Comparison of ENCODE assay signal across 16 cellular contexts in genomic region chr19:14512420-14512961, GRCh38. TPM values are rescaled to one million over a fixed set of nuclear protein-coding genes. Genes with fewer than 3 reads are reported as not detected.
A peak's percentile ranks its signal among the peaks of the same experiment; 100 is the strongest.
DNase-seq lines count a peak whose midpoint lies in the region; ATAC-seq and TF ChIP-seq lines count a peak whose summit lies in the region.
"Had no signal": no experiment of that assay in that cellular context is flagged by ENCODE, and none has a peak within 500 bp of the region (broad histone marks: within the 10 kb centered on the region; RNA-seq: fewer than 3 reads in every experiment).

No MANE protein-coding gene starts in this region.

- H3K36me3 ChIP-seq in liver (ENCODE audit: control insufficient read depth in 4 of 4, insufficient read depth in 3 of 4, low read depth in 1 of 4, low read length in 3 of 4) = peaks cover 8 to 22% (median 14%) of the 10 kb centered on the region in 4 donors
- peaks cover 44% of the 10 kb centered on the region for H3K36me3 ChIP-seq in MG63

- H3K4me1 Mint-ChIP-seq in activated T-cell treated with anti-CD3 and anti-CD28 coated beads, Interleukin-2, amount 50 U/mL, for 24 hours (ENCODE audit: low read depth) = peaks cover 55% of the 10 kb centered on the region
- H3K4me1 Mint-ChIP-seq in T-cell (peaks cover 63 to 67% (median 66%) of the 10 kb centered on the region in 3 donors), type B pancreatic cell (ENCODE audit: unreplicated experiment) (peaks cover 47% of the 10 kb centered on the region)

- no peaks in the 10 kb centered on the region for H3K27me3 Mint-ChIP-seq in activated T-cell treated with anti-CD3 and anti-CD28 coated beads, Interleukin-2, amount 50 U/mL, for 24 hours
- no peaks in the 10 kb centered on the region for H3K27me3 Mint-ChIP-seq in T-cell
- peaks cover 2% of the 10 kb centered on the region for H3K27me3 Mint-ChIP-seq in type B pancreatic cell

- TF ChIP-seq CTCF in liver (IDR thresholded peaks at IDR 0.05; ENCODE audit: low read depth, low read length, missing input control) = no peak
- TF ChIP-seq CTCF in type B pancreatic cell (conservative IDR thresholded peaks at IDR 0.05) = no peak

- H3K9me3 ChIP-seq in liver (ENCODE audit: control insufficient read depth in 4 of 4, low read length in 3 of 4) (no peaks in the 10 kb centered on the region), MG63 (no peaks in the 10 kb centered on the region)
- H3K9me3 ChIP-seq: Peyer's patch had no signal

- no peak overlapping the region for H3K4me3 Mint-ChIP-seq in activated T-cell treated with anti-CD3 and anti-CD28 coated beads, Interleukin-2, amount 50 U/mL, for 24 hours
- H3K4me3 Mint-ChIP-seq in T-cell (no peak overlapping the region), type B pancreatic cell (no peak overlapping the region)
- H3K4me3 Mint-ChIP-seq: GM23338 had no signal

- POLR2A ChIA-PET in T-cell (lab: Charles Lee) = interaction anchor here in 1 of 2 donors (0.7 kb wide), 1 partner anchor 8 kb away, joined by 3 read pairs; no protein-coding TSS in a partner anchor

- H3K9ac ChIP-seq in liver (ENCODE audit: low read depth in 1 of 2, low read length in 2 of 2) = no peak overlapping the region

- H3K27me3 ChIP-seq in liver (ENCODE audit: control insufficient read depth in 4 of 4, insufficient read depth in 4 of 4, low read length in 3 of 4) (no peaks in the 10 kb centered on the region), MG63 (no peaks in the 10 kb centered on the region)
- H3K27me3 ChIP-seq: Peyer's patch had no signal

- no peaks in the 10 kb centered on the region for H3K9me3 Mint-ChIP-seq in activated T-cell treated with anti-CD3 and anti-CD28 coated beads, Interleukin-2, amount 50 U/mL, for 24 hours
- H3K9me3 Mint-ChIP-seq in T-cell (no peaks in the 10 kb centered on the region), type B pancreatic cell (no peaks in the 10 kb centered on the region)
- H3K9me3 Mint-ChIP-seq: GM23338 had no signal

- DNase-seq in activated T-cell treated with anti-CD3 and anti-CD28 coated beads, Interleukin-2, amount 50 U/mL, for 24 hours = no peak
- no peak for DNase-seq in activated T-cell treated with anti-CD3 and anti-CD28 coated beads, Interleukin-2, amount 50 U/mL, for 48 hours
- DNase-seq in T-cell (no peak), type B pancreatic cell (ENCODE audit: extremely low spot score, unreplicated experiment) (no peak), MG63 (no peak), activated gamma-delta T cell treated with Interleukin-2 at 50 U/mL for 16 hours (no peak)
- DNase-seq: 8988T, Calu3, NCI-H1417, NCI-H2029, NCI-H510A treated with DMSO at 0.1 percent for 48 hours, Peyer's patch, SHP77 treated with DMSO at 0.1 percent for 48 hours had no signal

- H3K4me3 ChIP-seq in liver (ENCODE audit: low read depth in 1 of 3, low read length in 3 of 3) (no peak overlapping the region), MG63 (no peak overlapping the region)
- H3K4me3 ChIP-seq: GM23338, Peyer's patch had no signal

- peaks cover 25 to 56% (median 42%) of the 10 kb centered on the region in 4 donors for H3K4me1 ChIP-seq in liver (ENCODE audit: control insufficient read depth in 4 of 4, insufficient read depth in 4 of 4, low read length in 3 of 4)

- H3K27ac ChIP-seq in liver (ENCODE audit: low read depth in 1 of 2, low read length in 2 of 2) = peak overlapping the region; percentile 70 to 74
- H3K27ac ChIP-seq: Peyer's patch had no signal

- CTCF ChIA-PET in T-cell (lab: Charles Lee) = interaction anchor here in 1 of 2 donors (0.6 kb wide), 1 partner anchor 26 kb away, joined by 5 read pairs; no protein-coding TSS in a partner anchor

- H3K27ac Mint-ChIP-seq in activated T-cell treated with anti-CD3 and anti-CD28 coated beads, Interleukin-2, amount 50 U/mL, for 24 hours = peak overlapping the region; percentile 29
- H3K27ac Mint-ChIP-seq in T-cell = peak overlapping the region; percentile 57 to 58
- H3K27ac Mint-ChIP-seq in type B pancreatic cell = peak overlapping the region; percentile 80
- H3K27ac Mint-ChIP-seq: GM23338 had no signal

- TF ChIP-seq RAD21 in liver (IDR thresholded peaks at IDR 0.05) = no peak

- ATAC-seq in T-cell (replicated peaks in 1 of 4) (no peak), HG02623 (IDR thresholded peaks at IDR 0.05; ENCODE audit: unreplicated experiment) (no peak)
- ATAC-seq: GM23338 had no signal

- WGBS in liver = 91% methylated on average over 14 of the region's 14 CpGs

- H3K36me3 Mint-ChIP-seq in activated T-cell treated with anti-CD3 and anti-CD28 coated beads, Interleukin-2, amount 50 U/mL, for 24 hours (ENCODE audit: low read depth) = peaks cover 52% of the 10 kb centered on the region
- H3K36me3 Mint-ChIP-seq in T-cell = peaks cover 30% of the 10 kb centered on the region
- peaks cover 24% of the 10 kb centered on the region for H3K36me3 Mint-ChIP-seq in type B pancreatic cell

TF ChIP-seq in liver, 16 proteins besides CTCF, POLR2A, EP300 and RAD21:
- no peak for TF ChIP-seq RXRA (IDR thresholded peaks at IDR 0.05)
- no peak for TF ChIP-seq EGR1 (IDR thresholded peaks at IDR 0.05; ENCODE audit: low read depth in 2 of 2)

RNA-seq across cellular contexts. Expression of gene DNAJB1, which starts 5.7 kb away (rescaled TPM):
- total RNA-seq in T-cell (100 to 1,000 TPM; 158 to 575 (median 165) TPM), liver (10 to 100 TPM; 32.5 to 43.0 TPM), type B pancreatic cell (ENCODE audit: low replicate concordance) (142 and 277 TPM in 2 replicates)
- polyA plus RNA-seq in liver = 10 to 100 TPM; 29.4 to 36.5 TPM
- 133 and 164 TPM in 2 replicates for total RNA-seq in MG63 (2014; rRNA removed; shearing (Covaris generic); ENCODE audit: low replicate concordance)

RNA-seq across cellular contexts. Expression of gene GIPC1, which starts 16.6 kb away (rescaled TPM):
- total RNA-seq in T-cell (10 to 100 TPM; 27.5 to 44.4 (median 35.4) TPM), liver (10 to 100 TPM; 18.4 to 31.7 TPM), type B pancreatic cell (ENCODE audit: low replicate concordance) (123 and 308 TPM in 2 replicates)
- 10 to 100 TPM; 19.4 to 34.5 TPM for polyA plus RNA-seq in liver
- total RNA-seq in MG63 (2014; rRNA removed; shearing (Covaris generic); ENCODE audit: low replicate concordance) = 111 and 196 TPM in 2 replicates

RNA-seq across cellular contexts. Expression of gene TECR, which starts 16.9 kb away (rescaled TPM):
- total RNA-seq in T-cell (100 to 1,000 TPM; 137 to 207 (median 171) TPM), liver (10 to 100 TPM; 26.4 to 35.3 TPM), type B pancreatic cell (ENCODE audit: low replicate concordance) (171 and 240 TPM in 2 replicates)
- polyA plus RNA-seq in liver = 100 to 1,000 TPM in 1 of 2 donors, 10 to 100 TPM in 1; 86.3 to 157 TPM
- total RNA-seq in MG63 (2014; rRNA removed; shearing (Covaris generic); ENCODE audit: low replicate concordance) = 143 and 165 TPM in 2 replicates

RNA-seq across cellular contexts. Expression of gene PTGER1, which starts 37.3 kb away (rescaled TPM):
- total RNA-seq in T-cell (under 1 TPM in 2 of 5 donors, not detected in 3; 0.23 to 0.25 TPM), liver (under 1 TPM in 1 of 2 donors, not detected in 1; 0.42 TPM), type B pancreatic cell (ENCODE audit: low replicate concordance) (0.56 and 1.0 TPM in 2 replicates)
- polyA plus RNA-seq in liver = under 1 TPM; 0.15 to 0.22 TPM
- not detected in 2 replicates for total RNA-seq in MG63 (2014; rRNA removed; shearing (Covaris generic); ENCODE audit: low replicate concordance)
- total RNA-seq: GM23338, Peyer's patch had no signal

RNA-seq across cellular contexts. Expression of gene NDUFB7, which starts 59.4 kb away (rescaled TPM):
- total RNA-seq in T-cell (100 to 1,000 TPM in 1 of 5 donors, 10 to 100 TPM in 4; 47.9 to 112 (median 90.4) TPM), liver (100 to 1,000 TPM; 110 to 222 TPM), type B pancreatic cell (ENCODE audit: low replicate concordance) (137 and 188 TPM in 2 replicates)
- polyA plus RNA-seq in liver = 100 to 1,000 TPM; 282 to 293 TPM
- total RNA-seq in MG63 (2014; rRNA removed; shearing (Covaris generic); ENCODE audit: low replicate concordance) = 487 and 678 TPM in 2 replicates

Comparison
In these comparisons a context has a peak if more than half of its experiments do, and no peak if none do; other contexts are left out.
1. H3K27ac Mint-ChIP-seq: peak in every context shown above with its lines; median percentile 80 in type B pancreatic cell; 58 in T-cell; 29 in activated T-cell treated with anti-CD3 and anti-CD28 coated beads, Interleukin-2, amount 50 U/mL, for 24 hours.